In genomic region chr9:76704601-76705204, GRCh38 we compare ENCODE assay signal across 8 cellular contexts. TPM values are rescaled to one million over a fixed set of nuclear protein-coding genes. Genes with fewer than 3 reads are reported as not detected.
A peak's percentile ranks its signal among the peaks of the same experiment; 100 is the strongest.
DNase-seq lines count a peak whose midpoint lies in the region; ATAC-seq, FAIRE-seq and TF ChIP-seq lines count a peak whose summit lies in the region.

No MANE protein-coding gene starts in this region.

- H3K27ac ChIP-seq in thyroid gland, result no peak overlapping the region

- H3K4me3 ChIP-seq in bronchial epithelial cell (ENCODE audit: low read depth, low read length) (no peak overlapping the region), kidney epithelial cell (ENCODE audit: low read depth, low read length) (no peak overlapping the region), thyroid gland (replicated peaks in 1 of 3) (no peak overlapping the region)

- intact Hi-C loops in thyroid gland (cut with DNase I), result loop anchor here (2.0 kb wide), 1 partner anchor 258 kb away; no protein-coding TSS in a partner anchor

- no peaks in the 10 kb centered on the region for H3K4me1 ChIP-seq in thyroid gland

- peak; percentile 60 for TF ChIP-seq CTCF in bronchial epithelial cell (IDR thresholded peaks at IDR 0.05; ENCODE audit: insufficient read depth, low read length, severe bottlenecking)
- TF ChIP-seq CTCF in kidney epithelial cell (IDR thresholded peaks at IDR 0.05; ENCODE audit: insufficient read depth, low read length, poor library complexity, severe bottlenecking), result peak; percentile 55
- peak; percentile 33 to 89 (median 66) for TF ChIP-seq CTCF in thyroid gland (IDR thresholded peaks at IDR 0.05)

- no peak for FAIRE-seq in bronchial epithelial cell (lab: Jason Lieb, UNC)

- 11 to 24% methylated on average over 8 to 9 of the region's 9 CpGs for WGBS in thyroid gland, 2 donors

- no peak for TF ChIP-seq POLR2A in thyroid gland (IDR thresholded peaks at IDR 0.05)

- no peaks in the 10 kb centered on the region for H3K9me3 ChIP-seq in thyroid gland

- ATAC-seq in HG03460 (IDR thresholded peaks at IDR 0.05; ENCODE audit: unreplicated experiment), result peak; percentile 60

- DNase-seq in D341Med (ENCODE audit: low spot score) (peak; percentile 57), NCI-H748 treated with DMSO at 0.1 percent for 48 hours (lab: John Stamatoyannopoulos, UW) (peak; percentile 85), bronchial epithelial cell (ENCODE audit: low read depth) (peak; percentile 79), kidney epithelial cell (ENCODE audit: low read depth) (peak; percentile 72), thyroid gland (no peak)
- no peak for DNase-seq in effector CD8-positive, alpha-beta T cell (lab: John Stamatoyannopoulos, UW)
- DNase-seq in activated CD4-positive, alpha-beta T cell treated with anti-CD3 and anti-CD28 coated beads for 48 hours, result no peak

- no peaks in the 10 kb centered on the region for H3K36me3 ChIP-seq in bronchial epithelial cell (ENCODE audit: control insufficient read depth, insufficient read depth, low read length)
- H3K36me3 ChIP-seq in kidney epithelial cell (ENCODE audit: control insufficient read depth, insufficient read depth, low read length), result no peaks in the 10 kb centered on the region
- no peaks in the 10 kb centered on the region for H3K36me3 ChIP-seq in thyroid gland

- peaks cover 2% of the 10 kb centered on the region for H3K27me3 ChIP-seq in bronchial epithelial cell (ENCODE audit: control insufficient read depth, insufficient read depth, low read length)
- H3K27me3 ChIP-seq in kidney epithelial cell (ENCODE audit: control insufficient read depth, insufficient read depth, low read length), result peaks cover 15% of the 10 kb centered on the region
- no peaks in the 10 kb centered on the region for H3K27me3 ChIP-seq in thyroid gland

RNA-seq across cellular contexts. Expression of gene PCA3, which starts 59.5 kb away (rescaled TPM):
- total RNA-seq in bronchial epithelial cell, result not detected in 2 replicates
- not detected in 2 replicates for total RNA-seq in kidney epithelial cell
- total RNA-seq in thyroid gland, result not detected

Comparison
In these comparisons a context has a peak if more than half of its experiments do, and no peak if none do; other contexts are left out.
1. DNase-seq: peak in D341Med (single experiment), NCI-H748 treated with DMSO at 0.1 percent for 48 hours (single experiment), bronchial epithelial cell (single experiment) and kidney epithelial cell (single experiment); none in thyroid gland (0 of 2), effector CD8-positive, alpha-beta T cell (single experiment) and activated CD4-positive, alpha-beta T cell treated with anti-CD3 and anti-CD28 coated beads for 48 hours (single experiment).
2. Peak in every context shown above with its lines, with median percentiles within 50 percentile points of each other: CTCF ChIP-seq.